9 cellular contexts compared by ENCODE assay signal in genomic region chr4:184348311-184349233, GRCh38.
A peak's percentile ranks its signal among the peaks of the same experiment; 100 is the strongest.
DNase-seq lines count a peak whose midpoint lies in the region; ATAC-seq and TF ChIP-seq lines count a peak whose summit lies in the region.
"Had no signal": no experiment of that assay in that cellular context is flagged by ENCODE, and none has a peak within 500 bp of the region (broad histone marks: within the 10 kb centered on the region; RNA-seq: fewer than 3 reads in every experiment).

No MANE protein-coding gene starts in this region.

- no peak overlapping the region for H3K27ac Mint-ChIP-seq in stimulated activated naive CD8-positive, alpha-beta T cell treated with anti-CD3 and anti-CD28 coated beads, Interleukin-15, amount 100 ng/mL, for 72 hours

- H3K4me3 ChIP-seq in GM12875 (ENCODE audit: low read depth, low read length) (peak overlapping the region; percentile 24), WERI-Rb-1 (ENCODE audit: low read depth, low read length) (no peak overlapping the region), right cardiac atrium (ENCODE audit: low read length) (no peak overlapping the region), retinal pigment epithelial cell (ENCODE audit: low read length) (no peak overlapping the region), breast epithelium (no peak overlapping the region)

- WGBS in right cardiac atrium = 42% methylated on average over 15 of the region's 15 CpGs

- H3K27me3 Mint-ChIP-seq in stimulated activated naive CD8-positive, alpha-beta T cell treated with anti-CD3 and anti-CD28 coated beads, Interleukin-15, amount 100 ng/mL, for 72 hours = peaks cover 15% of the 10 kb centered on the region

- intact Hi-C loops in right cardiac atrium (cut with DNase I) = loop anchor here in 2 of 4 donors (5.0 kb wide), 3 partner anchors 34 to 124 kb away; partner anchors contain the start of gene IRF2 (in 1 of the 2)
- intact Hi-C loops in breast epithelium (cut with DNase I; ENCODE audit: low total_unique reads) = no loop called here

- H3K9me3 Mint-ChIP-seq in stimulated activated naive CD8-positive, alpha-beta T cell treated with anti-CD3 and anti-CD28 coated beads, Interleukin-15, amount 100 ng/mL, for 72 hours = no peaks in the 10 kb centered on the region

- no peaks in the 10 kb centered on the region for H3K36me3 ChIP-seq in WERI-Rb-1
- no peaks in the 10 kb centered on the region for H3K36me3 ChIP-seq in breast epithelium

- DNase-seq in WERI-Rb-1 (peak; percentile 55), right cardiac atrium (peak; percentile 64 to 88 (median 83)), retinal pigment epithelial cell (ENCODE audit: low read depth) (peak; percentile 48), breast epithelium (ENCODE audit: low spot score in 2 of 2) (no peak), DMS153 treated with DMSO at 0.1 percent for 48 hours (lab: John Stamatoyannopoulos, UW; ENCODE audit: unreplicated experiment) (no peak)
- DNase-seq in stimulated activated naive CD8-positive, alpha-beta T cell treated with anti-CD3 and anti-CD28 coated beads, Interleukin-15, amount 100 ng/mL, for 72 hours = no peak
- DNase-seq: EL had no signal

- peaks cover 6% of the 10 kb centered on the region for H3K9me3 ChIP-seq in WERI-Rb-1 (ENCODE audit: severe bottlenecking)
- no peaks in the 10 kb centered on the region for H3K9me3 ChIP-seq in right cardiac atrium (ENCODE audit: control insufficient read depth, low read length)
- H3K9me3 ChIP-seq in breast epithelium = no peaks in the 10 kb centered on the region

- H3K4me1 ChIP-seq in right cardiac atrium (ENCODE audit: control insufficient read depth, insufficient read depth, low read length) (peaks cover 24% of the 10 kb centered on the region), breast epithelium (no peaks in the 10 kb centered on the region)

- ATAC-seq in right cardiac atrium = peak; percentile 70 to 73
- ATAC-seq in HG02678 (IDR thresholded peaks at IDR 0.05; ENCODE audit: unreplicated experiment) = no peak
- ATAC-seq in stimulated activated naive CD8-positive, alpha-beta T cell treated with anti-CD3 and anti-CD28 coated beads, Interleukin-15, amount 100 ng/mL, for 72 hours = no peak

- H3K4me1 Mint-ChIP-seq in stimulated activated naive CD8-positive, alpha-beta T cell treated with anti-CD3 and anti-CD28 coated beads, Interleukin-15, amount 100 ng/mL, for 72 hours = peaks cover 48% of the 10 kb centered on the region

- H3K4me3 Mint-ChIP-seq in stimulated activated naive CD8-positive, alpha-beta T cell treated with anti-CD3 and anti-CD28 coated beads, Interleukin-15, amount 100 ng/mL, for 72 hours = no peak overlapping the region

- H3K27ac ChIP-seq in WERI-Rb-1 = no peak overlapping the region
- peak overlapping the region; percentile 90 for H3K27ac ChIP-seq in right cardiac atrium (ENCODE audit: low read length)
- no peak overlapping the region for H3K27ac ChIP-seq in breast epithelium

- H3K27me3 ChIP-seq in WERI-Rb-1 (ENCODE audit: insufficient read depth, low read depth, severe bottlenecking) (no peaks in the 10 kb centered on the region), right cardiac atrium (ENCODE audit: control insufficient read depth, insufficient read depth) (no peaks in the 10 kb centered on the region), breast epithelium (no peaks in the 10 kb centered on the region)

- TF ChIP-seq POLR2A in breast epithelium (IDR thresholded peaks at IDR 0.05) = no peak

- TF ChIP-seq CTCF in GM12875 (IDR thresholded peaks at IDR 0.05; ENCODE audit: borderline replicate concordance, insufficient read depth, low read depth, low read length) (no peak), WERI-Rb-1 (IDR thresholded peaks at IDR 0.05; ENCODE audit: low read depth, low read length) (no peak), retinal pigment epithelial cell (conservative IDR thresholded peaks at IDR 0.05; ENCODE audit: low read depth, low read length) (no peak), breast epithelium (IDR thresholded peaks at IDR 0.05) (no peak)

Comparison
In these comparisons a context has a peak if more than half of its experiments do, and no peak if none do; other contexts are left out.
1. DNase-seq: peak in WERI-Rb-1 (single experiment), right cardiac atrium (3 of 3) and retinal pigment epithelial cell (single experiment); none in breast epithelium (0 of 2), DMS153 treated with DMSO at 0.1 percent for 48 hours (single experiment) and stimulated activated naive CD8-positive, alpha-beta T cell treated with anti-CD3 and anti-CD28 coated beads, Interleukin-15, amount 100 ng/mL, for 72 hours (0 of 2).
2. ATAC-seq: peak in right cardiac atrium (2 of 2); none in HG02678 (single experiment) and stimulated activated naive CD8-positive, alpha-beta T cell treated with anti-CD3 and anti-CD28 coated beads, Interleukin-15, amount 100 ng/mL, for 72 hours (single experiment).